Comparison of ENCODE assay signal across 27 cellular contexts in the genomic region with DNA sequence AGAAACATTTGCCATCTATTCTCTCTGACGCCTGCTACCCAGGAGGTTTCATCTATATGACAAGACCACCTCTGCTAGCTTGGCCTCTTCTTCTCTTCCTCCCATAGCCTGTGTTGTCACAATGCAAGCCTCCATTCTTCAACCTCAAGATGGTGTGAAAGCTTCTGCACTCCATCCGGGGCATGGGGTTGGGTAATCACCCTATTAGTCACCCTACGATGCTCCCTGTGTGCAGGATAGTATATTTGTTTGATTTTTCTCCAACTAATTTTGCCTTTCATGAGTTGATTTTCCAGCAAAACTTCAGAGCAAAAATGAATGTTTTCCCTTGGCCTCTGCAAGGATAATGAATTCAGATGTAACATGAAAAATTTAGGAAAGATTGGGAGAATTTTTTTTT.
"Had no signal": no experiment of that assay in that cellular context is flagged by ENCODE, and none has a peak within 500 bp of the region (broad histone marks: within the 10 kb centered on the region; RNA-seq: fewer than 3 reads in every experiment).

No MANE protein-coding gene starts in this region.

- H3K4me1 ChIP-seq: esophagus muscularis mucosa, gastroesophageal sphincter, right lobe of liver, testis, transverse colon had no signal

- H3K27ac ChIP-seq: esophagus muscularis mucosa, gastroesophageal sphincter, hepatocyte, ovary, right lobe of liver, skin epidermis, testis, transverse colon had no signal

- H3K79me2 ChIP-seq: hepatocyte had no signal

- H3K4me1 Mint-ChIP-seq: activated CD4-positive, alpha-beta memory T cell treated with anti-CD3 and anti-CD28 coated beads, Interleukin-2, amount 10 ng/mL, durations not matched to agents 7 days and 5 days; activated CD4-positive, alpha-beta T cell treated with anti-CD3 and anti-CD28 coated beads, Interleukin-2, amount 10 ng/mL, durations not matched to agents 24 days and 14 days; activated naive CD4-positive, alpha-beta T cell treated with anti-CD3 and anti-CD28 coated beads, Interleukin-2, amount 10 ng/mL, durations not matched to agents 7 days and 5 days; activated naive CD8-positive, alpha-beta T cell treated with anti-CD3 and anti-CD28 coated beads, Interleukin-2, amount 10 ng/mL, durations not matched to agents 7 days and 5 days; naive thymus-derived CD4-positive, alpha-beta T cell had no signal

- DNase-seq: activated CD4-positive, alpha-beta memory T cell treated with anti-CD3 and anti-CD28 coated beads, Interleukin-2, amount 10 ng/mL, durations not matched to agents 7 days and 5 days; activated CD4-positive, alpha-beta T cell treated with anti-CD3 and anti-CD28 coated beads, Interleukin-2, amount 10 ng/mL, durations not matched to agents 24 days and 14 days; activated CD4-positive, CD25-positive, alpha-beta regulatory T cell treated with anti-CD3 and anti-CD28 coated beads, Interleukin-2, amount 50 U/mL, for 72 hours; activated CD8-positive, alpha-beta memory T cell treated with anti-CD3 and anti-CD28 coated beads, Interleukin-2, amount 50 U/mL, for 48 hours; activated gamma-delta T cell; activated naive CD4-positive, alpha-beta T cell treated with anti-CD3 and anti-CD28 coated beads, Interleukin-2, amount 10 ng/mL, durations not matched to agents 7 days and 5 days; activated naive CD8-positive, alpha-beta T cell treated with anti-CD3 and anti-CD28 coated beads, Interleukin-2, amount 10 ng/mL, durations not matched to agents 7 days and 5 days; activated T-cell treated with anti-CD3 and anti-CD28 coated beads, Interleukin-2, amount 50 U/mL, for 24 hours; amniotic stem cell; central memory CD4-positive, alpha-beta T cell; endodermal cell; left cardiac atrium; midbrain; naive thymus-derived CD4-positive, alpha-beta T cell; ovary; right lobe of liver; stimulated activated CD4-positive, alpha-beta T cell treated with anti-CD3 and anti-CD28 coated beads, Interleukin-12 subunit alpha, Interleukin-12 subunit beta, amount 100 ng/mL, for 4 hours; stimulated activated CD4-positive, alpha-beta T cell treated with anti-CD3 and anti-CD28 coated beads, Interleukin-4, amount 100 ng/mL, for 1 hour; stimulated activated naive CD8-positive, alpha-beta T cell treated with anti-CD3 and anti-CD28 coated beads, Interleukin-15, Interleukin-2, amounts not matched to agents 100 U/mL and 50 U/mL, for 24 hours; T1000; testis; transverse colon had no signal

- H3K9me3 ChIP-seq: esophagus muscularis mucosa, gastroesophageal sphincter, ovary, right lobe of liver, testis, transverse colon had no signal

- H3K4me3 Mint-ChIP-seq: activated CD4-positive, alpha-beta memory T cell treated with anti-CD3 and anti-CD28 coated beads, Interleukin-2, amount 10 ng/mL, durations not matched to agents 7 days and 5 days; activated CD4-positive, alpha-beta T cell treated with anti-CD3 and anti-CD28 coated beads, Interleukin-2, amount 10 ng/mL, durations not matched to agents 24 days and 14 days; activated naive CD4-positive, alpha-beta T cell treated with anti-CD3 and anti-CD28 coated beads, Interleukin-2, amount 10 ng/mL, durations not matched to agents 7 days and 5 days; activated naive CD8-positive, alpha-beta T cell treated with anti-CD3 and anti-CD28 coated beads, Interleukin-2, amount 10 ng/mL, durations not matched to agents 7 days and 5 days; activated T-cell treated with anti-CD3 and anti-CD28 coated beads, Interleukin-2, amount 50 U/mL, for 24 hours; endodermal cell; naive thymus-derived CD4-positive, alpha-beta T cell had no signal

- H3K9me3 Mint-ChIP-seq: activated CD4-positive, alpha-beta memory T cell treated with anti-CD3 and anti-CD28 coated beads, Interleukin-2, amount 10 ng/mL, durations not matched to agents 7 days and 5 days; activated CD4-positive, alpha-beta T cell treated with anti-CD3 and anti-CD28 coated beads, Interleukin-2, amount 10 ng/mL, durations not matched to agents 24 days and 14 days; activated naive CD4-positive, alpha-beta T cell treated with anti-CD3 and anti-CD28 coated beads, Interleukin-2, amount 10 ng/mL, durations not matched to agents 7 days and 5 days; activated naive CD8-positive, alpha-beta T cell treated with anti-CD3 and anti-CD28 coated beads, Interleukin-2, amount 10 ng/mL, durations not matched to agents 7 days and 5 days; activated T-cell treated with anti-CD3 and anti-CD28 coated beads, Interleukin-2, amount 50 U/mL, for 24 hours; endodermal cell; naive thymus-derived CD4-positive, alpha-beta T cell had no signal

- H2AFZ ChIP-seq: hepatocyte had no signal

- H3K36me3 ChIP-seq: esophagus muscularis mucosa, gastroesophageal sphincter, ovary, right lobe of liver, transverse colon had no signal

- H3K4me2 ChIP-seq: hepatocyte had no signal

- H3K27ac Mint-ChIP-seq: activated CD4-positive, alpha-beta memory T cell treated with anti-CD3 and anti-CD28 coated beads, Interleukin-2, amount 10 ng/mL, durations not matched to agents 7 days and 5 days; activated CD4-positive, alpha-beta T cell treated with anti-CD3 and anti-CD28 coated beads, Interleukin-2, amount 10 ng/mL, durations not matched to agents 24 days and 14 days; activated naive CD4-positive, alpha-beta T cell treated with anti-CD3 and anti-CD28 coated beads, Interleukin-2, amount 10 ng/mL, durations not matched to agents 7 days and 5 days; activated naive CD8-positive, alpha-beta T cell treated with anti-CD3 and anti-CD28 coated beads, Interleukin-2, amount 10 ng/mL, durations not matched to agents 7 days and 5 days; activated T-cell treated with anti-CD3 and anti-CD28 coated beads, Interleukin-2, amount 50 U/mL, for 24 hours; endodermal cell; naive thymus-derived CD4-positive, alpha-beta T cell; progenitor cell of endocrine pancreas had no signal

- H3K4me3 ChIP-seq: esophagus muscularis mucosa, gastroesophageal sphincter, hepatocyte, ovary, right lobe of liver, skin epidermis, testis, transverse colon had no signal

- H3K36me3 Mint-ChIP-seq: activated naive CD4-positive, alpha-beta T cell treated with anti-CD3 and anti-CD28 coated beads, Interleukin-2, amount 10 ng/mL, durations not matched to agents 7 days and 5 days; activated naive CD8-positive, alpha-beta T cell treated with anti-CD3 and anti-CD28 coated beads, Interleukin-2, amount 10 ng/mL, durations not matched to agents 7 days and 5 days had no signal

- H3K27me3 ChIP-seq: esophagus muscularis mucosa, gastroesophageal sphincter, hepatocyte, ovary, right lobe of liver, testis, transverse colon had no signal

- ATAC-seq: gastroesophageal sphincter; left cardiac atrium; naive thymus-derived CD4-positive, alpha-beta T cell; stimulated activated naive CD8-positive, alpha-beta T cell treated with anti-CD3 and anti-CD28 coated beads, Interleukin-15, Interleukin-2, amounts not matched to agents 100 U/mL and 50 U/mL, for 24 hours had no signal

- H3K27me3 Mint-ChIP-seq: activated CD4-positive, alpha-beta memory T cell treated with anti-CD3 and anti-CD28 coated beads, Interleukin-2, amount 10 ng/mL, durations not matched to agents 7 days and 5 days; activated CD4-positive, alpha-beta T cell treated with anti-CD3 and anti-CD28 coated beads, Interleukin-2, amount 10 ng/mL, durations not matched to agents 24 days and 14 days; activated naive CD4-positive, alpha-beta T cell treated with anti-CD3 and anti-CD28 coated beads, Interleukin-2, amount 10 ng/mL, durations not matched to agents 7 days and 5 days; activated T-cell treated with anti-CD3 and anti-CD28 coated beads, Interleukin-2, amount 50 U/mL, for 24 hours; naive thymus-derived CD4-positive, alpha-beta T cell; progenitor cell of endocrine pancreas had no signal
